Comparison of ENCODE assay signal across 8 cellular contexts in the genomic region with DNA sequence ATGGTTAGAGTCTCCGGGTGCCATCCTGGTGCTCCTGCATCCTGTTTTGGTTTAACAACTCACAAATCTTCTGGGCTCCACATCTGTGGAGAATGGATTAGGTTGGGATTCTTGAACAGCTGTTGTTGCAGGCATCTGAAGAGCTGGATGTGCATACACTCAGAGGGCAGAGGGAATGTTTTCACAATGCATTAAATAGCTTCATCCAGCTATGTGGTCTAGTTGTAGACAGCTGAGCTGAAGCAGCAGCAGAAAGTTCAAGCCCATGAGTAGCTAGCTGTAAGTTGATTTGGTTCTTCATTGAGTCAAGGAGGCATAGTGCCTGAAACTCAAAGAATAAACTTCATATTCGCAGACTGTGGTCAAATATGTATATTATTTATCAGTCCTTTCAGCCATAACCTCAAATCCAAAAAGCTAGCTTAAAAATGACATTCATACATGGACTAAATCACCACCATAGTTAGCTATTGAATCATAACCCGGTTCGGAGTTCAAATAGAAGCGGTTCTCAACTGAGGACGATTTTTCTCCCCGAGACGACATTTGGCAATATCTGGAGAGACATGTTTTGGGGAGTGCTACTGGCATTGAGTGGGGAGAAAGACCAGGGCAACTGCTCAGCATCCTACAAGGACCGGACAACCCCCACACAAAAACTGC. TPM values are rescaled to one million over a fixed set of nuclear protein-coding genes. Genes with fewer than 3 reads are reported as not detected.
A peak's percentile ranks its signal among the peaks of the same experiment; 100 is the strongest.
DNase-seq lines count a peak whose midpoint lies in the region; ATAC-seq and TF ChIP-seq lines count a peak whose summit lies in the region.

No MANE protein-coding gene starts in this region.

- H3K27me3 ChIP-seq in thymus (ENCODE audit: control insufficient read depth, insufficient read depth): no peaks in the 10 kb centered on the region

- intact Hi-C loops in activated CD8-positive, alpha-beta T cell treated with anti-CD3 and anti-CD28 coated beads for 36 hours (cut with micrococcal nuclease): no loop called here

- no peaks in the 10 kb centered on the region for H3K9me3 ChIP-seq in thymus (ENCODE audit: control insufficient read depth)

- CTCF ChIA-PET in activated CD4-positive, alpha-beta T cell treated with anti-CD3 and anti-CD28 coated beads, Interleukin-2, amount 10 ng/mL, durations not matched to agents 7 days and 5 days (lab: Charles Lee): interaction anchor here (1.0 to 1.6 kb wide), 5 partner anchors 10 to 33 kb away, joined by 3 to 6 read pairs (median 3); no protein-coding TSS in a partner anchor
- CTCF ChIA-PET in activated CD8-positive, alpha-beta T cell treated with anti-CD3 and anti-CD28 coated beads for 36 hours (lab: Charles Lee): interaction anchor here (0.7 to 1.2 kb wide), 4 partner anchors 18 to 31 kb away, joined by 3 to 4 read pairs (median 3); no protein-coding TSS in a partner anchor

- peak overlapping the region; percentile 98 for H3K27ac Mint-ChIP-seq in activated CD4-positive, alpha-beta T cell treated with anti-CD3 and anti-CD28 coated beads, Interleukin-2, amount 10 ng/mL, durations not matched to agents 7 days and 5 days
- peak overlapping the region; percentile 96 for H3K27ac Mint-ChIP-seq in activated CD8-positive, alpha-beta T cell treated with anti-CD3 and anti-CD28 coated beads for 36 hours
- H3K27ac Mint-ChIP-seq in immature natural killer cell: peak overlapping the region; percentile 94 to 98 (median 96)

- peak overlapping the region; percentile 88 for H3K4me3 Mint-ChIP-seq in activated CD4-positive, alpha-beta T cell treated with anti-CD3 and anti-CD28 coated beads, Interleukin-2, amount 10 ng/mL, durations not matched to agents 7 days and 5 days
- H3K4me3 Mint-ChIP-seq in activated CD8-positive, alpha-beta T cell treated with anti-CD3 and anti-CD28 coated beads for 36 hours: peak overlapping the region; percentile 82
- H3K4me3 Mint-ChIP-seq in immature natural killer cell: peak overlapping the region; percentile 90 to 96 (median 94)

- H3K27me3 Mint-ChIP-seq in activated CD4-positive, alpha-beta T cell treated with anti-CD3 and anti-CD28 coated beads, Interleukin-2, amount 10 ng/mL, durations not matched to agents 7 days and 5 days: no peaks in the 10 kb centered on the region
- H3K27me3 Mint-ChIP-seq in activated CD8-positive, alpha-beta T cell treated with anti-CD3 and anti-CD28 coated beads for 36 hours: no peaks in the 10 kb centered on the region
- H3K27me3 Mint-ChIP-seq in immature natural killer cell (ENCODE audit: low read depth in 3 of 3): peaks cover 0 to 15% (median 0%) of the 10 kb centered on the region in 3 donors

- DNase-seq in activated CD4-positive, alpha-beta T cell treated with anti-CD3 and anti-CD28 coated beads, Interleukin-2, amount 10 ng/mL, durations not matched to agents 7 days and 5 days: no peak
- DNase-seq in activated CD4-positive, alpha-beta T cell treated with anti-CD3 and anti-CD28 coated beads, Interleukin-2, amount 50 U/mL, for 48 hours: no peak
- DNase-seq in activated CD8-positive, alpha-beta T cell treated with anti-CD3 and anti-CD28 coated beads for 36 hours: no peak
- DNase-seq in immature natural killer cell (no peak), NOMO-1 treated with DMSO at 0.1 percent for 48 hours (lab: John Stamatoyannopoulos, UW; ENCODE audit: unreplicated experiment) (no peak), NCI-H345 treated with DMSO at 0.1 percent for 48 hours (lab: John Stamatoyannopoulos, UW; ENCODE audit: unreplicated experiment) (no peak)

- H3K4me1 ChIP-seq in thymus (ENCODE audit: control insufficient read depth, insufficient read depth, low read length): peaks cover 29% of the 10 kb centered on the region

- POLR2A ChIA-PET in activated CD4-positive, alpha-beta T cell treated with anti-CD3 and anti-CD28 coated beads, Interleukin-2, amount 10 ng/mL, durations not matched to agents 7 days and 5 days (lab: Charles Lee): no interaction called here
- POLR2A ChIA-PET in activated CD8-positive, alpha-beta T cell treated with anti-CD3 and anti-CD28 coated beads for 36 hours (lab: Charles Lee): interaction anchor here (0.5 to 3.5 kb wide), 5 partner anchors 10 to 112 kb away, joined by 3 to 20 read pairs (median 3); no protein-coding TSS in a partner anchor

- H3K27ac ChIP-seq in thymus (ENCODE audit: low read depth): peak overlapping the region; percentile 46

- TF ChIP-seq CTCF in activated CD8-positive, alpha-beta T cell treated with anti-CD3 and anti-CD28 coated beads for 36 hours (IDR thresholded peaks at IDR 0.05): no peak

- H3K36me3 Mint-ChIP-seq in activated CD4-positive, alpha-beta T cell treated with anti-CD3 and anti-CD28 coated beads, Interleukin-2, amount 10 ng/mL, durations not matched to agents 7 days and 5 days (ENCODE audit: low read depth): peaks cover 28% of the 10 kb centered on the region
- peaks cover 5% of the 10 kb centered on the region for H3K36me3 Mint-ChIP-seq in activated CD8-positive, alpha-beta T cell treated with anti-CD3 and anti-CD28 coated beads for 36 hours (ENCODE audit: low read depth)
- no peaks in the 10 kb centered on the region for H3K36me3 Mint-ChIP-seq in immature natural killer cell

- H3K4me1 Mint-ChIP-seq in activated CD4-positive, alpha-beta T cell treated with anti-CD3 and anti-CD28 coated beads, Interleukin-2, amount 10 ng/mL, durations not matched to agents 7 days and 5 days: peaks cover 61% of the 10 kb centered on the region
- peaks cover 51% of the 10 kb centered on the region for H3K4me1 Mint-ChIP-seq in activated CD8-positive, alpha-beta T cell treated with anti-CD3 and anti-CD28 coated beads for 36 hours (ENCODE audit: low read depth)
- H3K4me1 Mint-ChIP-seq in immature natural killer cell: peaks cover 67 to 83% of the 10 kb centered on the region in 2 donors

- H3K36me3 ChIP-seq in thymus (ENCODE audit: control insufficient read depth, insufficient read depth): peaks cover 7% of the 10 kb centered on the region

- H3K9me3 Mint-ChIP-seq in activated CD4-positive, alpha-beta T cell treated with anti-CD3 and anti-CD28 coated beads, Interleukin-2, amount 10 ng/mL, durations not matched to agents 7 days and 5 days: no peaks in the 10 kb centered on the region
- no peaks in the 10 kb centered on the region for H3K9me3 Mint-ChIP-seq in activated CD8-positive, alpha-beta T cell treated with anti-CD3 and anti-CD28 coated beads for 36 hours
- H3K9me3 Mint-ChIP-seq in immature natural killer cell: no peaks in the 10 kb centered on the region

- 80% methylated on average over 9 of the region's 9 CpGs for WGBS in thymus

- H3K4me3 ChIP-seq in thymus (ENCODE audit: low read length): peak overlapping the region; percentile 97

- ATAC-seq in activated CD8-positive, alpha-beta T cell treated with anti-CD3 and anti-CD28 coated beads for 36 hours: no peak
- no peak for ATAC-seq in GM21717 (IDR thresholded peaks at IDR 0.05; ENCODE audit: unreplicated experiment)

RNA-seq across cellular contexts. Expression of a gene that starts 0.9 kb away (rescaled TPM):
- total RNA-seq in activated CD4-positive, alpha-beta T cell treated with anti-CD3 and anti-CD28 coated beads, Interleukin-2, amount 10 ng/mL, durations not matched to agents 7 days and 5 days: 10 to 100 TPM; 82.5 to 88.2 TPM
- total RNA-seq in activated CD8-positive, alpha-beta T cell treated with anti-CD3 and anti-CD28 coated beads for 36 hours: 10 to 100 TPM; 33.4 to 37.5 TPM
- 10 to 100 TPM; 39.8 to 62.9 (median 40.8) TPM for polyA plus RNA-seq in immature natural killer cell
- 30.8 TPM for polyA plus RNA-seq in thymus

RNA-seq across cellular contexts. Expression of a gene that starts 2.2 kb away (rescaled TPM):
- total RNA-seq in activated CD4-positive, alpha-beta T cell treated with anti-CD3 and anti-CD28 coated beads, Interleukin-2, amount 10 ng/mL, durations not matched to agents 7 days and 5 days: 100 to 1,000 TPM; 101 to 107 TPM
- 10 to 100 TPM; 49.2 to 49.6 TPM for total RNA-seq in activated CD8-positive, alpha-beta T cell treated with anti-CD3 and anti-CD28 coated beads for 36 hours
- polyA plus RNA-seq in immature natural killer cell (10 to 100 TPM; 54.6 to 100.0 (median 68.7) TPM), thymus (37.6 TPM)

RNA-seq across cellular contexts. Expression of a gene that starts 50.0 kb away (rescaled TPM):
- total RNA-seq in activated CD4-positive, alpha-beta T cell treated with anti-CD3 and anti-CD28 coated beads, Interleukin-2, amount 10 ng/mL, durations not matched to agents 7 days and 5 days: 10 to 100 TPM; 19.9 to 25.8 TPM
- 10 to 100 TPM in 1 of 2 experiments, 1 to 10 TPM in 1; 9.7 to 11.0 TPM for total RNA-seq in activated CD8-positive, alpha-beta T cell treated with anti-CD3 and anti-CD28 coated beads for 36 hours
- polyA plus RNA-seq in immature natural killer cell (10 to 100 TPM in 2 of 3 donors, 1 to 10 TPM in 1; 9.8 to 17.7 (median 13.6) TPM), thymus (21.5 TPM)
